ENCODE assay signal across 17 cellular contexts in genomic region chr13:51364404-51365008, GRCh38. TPM values are rescaled to one million over a fixed set of nuclear protein-coding genes. Genes with fewer than 3 reads are reported as not detected.
DNase-seq lines count a peak whose midpoint lies in the region; ATAC-seq and TF ChIP-seq lines count a peak whose summit lies in the region.
"Had no signal": no experiment of that assay in that cellular context is flagged by ENCODE, and none has a peak within 500 bp of the region (broad histone marks: within the 10 kb centered on the region; RNA-seq: fewer than 3 reads in every experiment).

No MANE protein-coding gene starts in this region.

- H3K4me2 ChIP-seq in IMR-90 (ENCODE audit: low read depth, low read length) = no peak overlapping the region; the same call in 1 of the 2 replicates
- H3K4me2 ChIP-seq: hepatocyte had no signal

- no peak overlapping the region for H3K27ac ChIP-seq in CD8-positive, alpha-beta T cell (ENCODE audit: low read depth, low read length)
- H3K27ac ChIP-seq in IMR-90 (ENCODE audit: insufficient read depth, low read length) (no peak overlapping the region), breast epithelium (no peak overlapping the region)
- H3K27ac ChIP-seq: hepatocyte, lower lobe of right lung had no signal

- CTCF ChIA-PET in CD8-positive, alpha-beta T cell (lab: Charles Lee) = no interaction called here
- CTCF ChIA-PET in IMR-90 (lab: Yijun Ruan, JAX) = no interaction called here

- no peak for TF ChIP-seq RAD21 in IMR-90 (IDR thresholded peaks at IDR 0.05; ENCODE audit: low read length)

- no peak overlapping the region for H2AFZ ChIP-seq in IMR-90 (replicated peaks; ENCODE audit: low read length, poor library complexity)
- H2AFZ ChIP-seq: hepatocyte had no signal

- no peak overlapping the region for H2BK5ac ChIP-seq in IMR-90 (ENCODE audit: low read depth, low read length, poor library complexity, severe bottlenecking)

- BruUV-seq in IMR-90 (replicated peaks; lab: Mats Ljungman, UMichigan) = no TSS peak

- H4K8ac ChIP-seq in IMR-90 (ENCODE audit: low read depth in 2 of 2, low read length in 2 of 2) = no peak overlapping the region

- H3K79me1 ChIP-seq in IMR-90 (ENCODE audit: low read depth in 1 of 2, low read length in 2 of 2) = 0 out of 4 replicates have a peak, but pooled peaks cover 0 to 2% of the 10 kb centered on the region in 2 experiments

- H2BK15ac ChIP-seq in IMR-90 (ENCODE audit: low read depth, low read length) = no peak overlapping the region

- no peak overlapping the region for H4K5ac ChIP-seq in IMR-90 (ENCODE audit: low read depth, low read length)

- intact Hi-C loops in CD8-positive, alpha-beta T cell (cut with DNase I, micrococcal nuclease) = no loop called here
- intact Hi-C loops in IMR-90 (cut with micrococcal nuclease) = no loop called here
- intact Hi-C loops in breast epithelium (cut with DNase I; ENCODE audit: low total_unique reads) = no loop called here

- no peak overlapping the region for H2BK120ac ChIP-seq in IMR-90 (ENCODE audit: low read depth, low read length)

- no peak overlapping the region for H3K9ac ChIP-seq in IMR-90 (ENCODE audit: low read depth, low read length)

- no peak overlapping the region for H2BK20ac ChIP-seq in IMR-90 (ENCODE audit: low read depth, low read length)

- H2AK9ac ChIP-seq in IMR-90 (replicated peaks; ENCODE audit: low read depth, low read length, poor library complexity) = no peak overlapping the region

- no peak for TF ChIP-seq CTCF in CD8-positive, alpha-beta T cell (IDR thresholded peaks at IDR 0.05)
- no peak for TF ChIP-seq CTCF in IMR-90 (conservative IDR thresholded peaks at IDR 0.05; ENCODE audit: low read depth, low read length)
- no peak for TF ChIP-seq CTCF in breast epithelium (IDR thresholded peaks at IDR 0.05)
- TF ChIP-seq CTCF in omental fat pad (IDR thresholded peaks at IDR 0.05) = no peak

- no peak overlapping the region for H3K18ac ChIP-seq in IMR-90 (ENCODE audit: low read depth, low read length)

- peak overlapping the region; percentile 3 for H3K27ac Mint-ChIP-seq in CD8-positive, alpha-beta T cell
- peak overlapping the region; percentile 53 for H3K27ac Mint-ChIP-seq in memory B cell
- H3K27ac Mint-ChIP-seq: activated naive CD8-positive, alpha-beta T cell treated with anti-CD3 and anti-CD28 coated beads, Interleukin-2, amount 10 ng/mL, durations not matched to agents 7 days and 5 days; stimulated activated memory B cell treated with anti-CD40 and anti-IgM and Interleukin-4, amounts not matched to agents 10 μg/mL and 1 μg/mL and 100 μg/mL, for 72 hours; T-helper 2 cell treated with Interferon-gamma antibody and Interleukin-4, amounts not matched to agents 5 μg/mL and 100 μg/mL, for 36 hours had no signal

- H3K9me1 ChIP-seq in IMR-90 (ENCODE audit: insufficient read depth, low read length) = no peaks in the 10 kb centered on the region

- in situ Hi-C loops in IMR-90 (cut with MboI; ENCODE audit: low sequenced_read_pairs) = no loop called here

- no CpG with 5 or more reads among the region's 3 CpGs for WGBS in IMR-90 (ENCODE audit: extremely low coverage in 2 of 2, insufficient read length in 1 of 2), 2 experiments

- H2AK5ac ChIP-seq in IMR-90 (ENCODE audit: low read depth, low read length) = peak overlapping the region; percentile 14; the same call in 1 of the 2 replicates

- dilution Hi-C loops in IMR-90 (cut with HindIII; ENCODE audit: low sequenced_read_pairs, unreplicated experiment) = no loop called here

- peak overlapping the region; percentile 64; the same call in 1 of the 2 replicates for H3K14ac ChIP-seq in IMR-90 (replicated peaks; ENCODE audit: low read depth, low read length)

- H3K56ac ChIP-seq in IMR-90 (ENCODE audit: extremely low read depth, insufficient read depth, low read length) = peak overlapping the region; percentile 47; the same call in 1 of the 2 replicates

- no peaks in the 10 kb centered on the region; the same call in 1 of the 2 replicates for H4K20me1 ChIP-seq in IMR-90 (ENCODE audit: insufficient read depth, low read length)

- no peaks in the 10 kb centered on the region for H3K27me3 ChIP-seq in CD8-positive, alpha-beta T cell (ENCODE audit: insufficient read depth, low read length)
- H3K27me3 ChIP-seq in IMR-90 (ENCODE audit: control insufficient read depth, insufficient read depth, low read length) (no peaks in the 10 kb centered on the region), breast epithelium (no peaks in the 10 kb centered on the region)
- H3K27me3 ChIP-seq: hepatocyte had no signal

- no peaks in the 10 kb centered on the region for H3K4me1 Mint-ChIP-seq in CD8-positive, alpha-beta T cell (ENCODE audit: low read depth)
- no peaks in the 10 kb centered on the region for H3K4me1 Mint-ChIP-seq in memory B cell
- H3K4me1 Mint-ChIP-seq: stimulated activated memory B cell treated with anti-CD40 and anti-IgM and Interleukin-4, amounts not matched to agents 10 μg/mL and 1 μg/mL and 100 μg/mL, for 72 hours had no signal

- no peaks in the 10 kb centered on the region for H3K9me3 Mint-ChIP-seq in CD8-positive, alpha-beta T cell
- H3K9me3 Mint-ChIP-seq in memory B cell = no peaks in the 10 kb centered on the region
- H3K9me3 Mint-ChIP-seq: activated naive CD8-positive, alpha-beta T cell treated with anti-CD3 and anti-CD28 coated beads, Interleukin-2, amount 10 ng/mL, durations not matched to agents 7 days and 5 days; CD8-positive, alpha-beta memory T cell; stimulated activated memory B cell treated with anti-CD40 and anti-IgM and Interleukin-4, amounts not matched to agents 10 μg/mL and 1 μg/mL and 100 μg/mL, for 72 hours; T-helper 2 cell treated with Interferon-gamma antibody and Interleukin-4, amounts not matched to agents 5 μg/mL and 100 μg/mL, for 36 hours had no signal

- ATAC-seq in CD8-positive, alpha-beta T cell = no peak
- ATAC-seq in IMR-90 (ENCODE audit: low read depth) (peak; percentile 97), memory B cell (ENCODE audit: low read depth) (no peak), omental fat pad (ENCODE audit: low FRiP score) (no peak)
- ATAC-seq: lower lobe of right lung; stimulated activated memory B cell treated with anti-CD40 and anti-IgM and Interleukin-4, amounts not matched to agents 10 μg/mL and 1 μg/mL and 100 μg/mL, for 72 hours had no signal

- H3K27me3 Mint-ChIP-seq in CD8-positive, alpha-beta T cell (ENCODE audit: low read depth) = no peaks in the 10 kb centered on the region
- no peaks in the 10 kb centered on the region for H3K27me3 Mint-ChIP-seq in memory B cell
- H3K27me3 Mint-ChIP-seq: activated naive CD8-positive, alpha-beta T cell treated with anti-CD3 and anti-CD28 coated beads, Interleukin-2, amount 10 ng/mL, durations not matched to agents 7 days and 5 days; CD8-positive, alpha-beta memory T cell; stimulated activated memory B cell treated with anti-CD40 and anti-IgM and Interleukin-4, amounts not matched to agents 10 μg/mL and 1 μg/mL and 100 μg/mL, for 72 hours had no signal

- TF ChIP-seq POLR2A in IMR-90 (IDR thresholded peaks at IDR 0.05; ENCODE audit: low read depth, low read length) = no peak
- TF ChIP-seq POLR2A in breast epithelium (IDR thresholded peaks at IDR 0.05) = no peak

- no peaks in the 10 kb centered on the region for H3K4me1 ChIP-seq in CD8-positive, alpha-beta T cell (ENCODE audit: insufficient read depth, low read length)
- no peaks in the 10 kb centered on the region; the same call in 1 of the 2 replicates for H3K4me1 ChIP-seq in IMR-90 (ENCODE audit: control insufficient read depth, insufficient read depth, low read length)
- H3K4me1 ChIP-seq in breast epithelium = no peaks in the 10 kb centered on the region
- H3K4me1 ChIP-seq: lower lobe of right lung had no signal

- no peak overlapping the region for H4K91ac ChIP-seq in IMR-90 (ENCODE audit: insufficient read depth, low read depth, low read length)

- peak overlapping the region; percentile 49; the same call in 1 of the 2 replicates for H3K23ac ChIP-seq in IMR-90 (ENCODE audit: low read depth, low read length)

- POLR2A ChIA-PET in CD8-positive, alpha-beta T cell (lab: Charles Lee) = no interaction called here
- POLR2A ChIA-PET in IMR-90 (lab: Charles Lee; ENCODE audit: unreplicated experiment) = interaction anchor here (0.6 kb wide), 1 partner anchor 1052 kb away, joined by 4 read pairs; no protein-coding TSS in a partner anchor

- H3K4me3 Mint-ChIP-seq in CD8-positive, alpha-beta T cell = no peak overlapping the region
- H3K4me3 Mint-ChIP-seq in memory B cell = no peak overlapping the region
- H3K4me3 Mint-ChIP-seq: activated naive CD8-positive, alpha-beta T cell treated with anti-CD3 and anti-CD28 coated beads, Interleukin-2, amount 10 ng/mL, durations not matched to agents 7 days and 5 days; CD8-positive, alpha-beta memory T cell; stimulated activated memory B cell treated with anti-CD40 and anti-IgM and Interleukin-4, amounts not matched to agents 10 μg/mL and 1 μg/mL and 100 μg/mL, for 72 hours; T-helper 2 cell treated with Interferon-gamma antibody and Interleukin-4, amounts not matched to agents 5 μg/mL and 100 μg/mL, for 36 hours had no signal

- H3K36me3 Mint-ChIP-seq in CD8-positive, alpha-beta T cell = peaks cover 60% of the 10 kb centered on the region
- peaks cover 14% of the 10 kb centered on the region for H3K36me3 Mint-ChIP-seq in memory B cell

- H3K4ac ChIP-seq in IMR-90 (ENCODE audit: low read depth, low read length) = no peak overlapping the region

- no peak overlapping the region for H3K4me3 ChIP-seq in CD8-positive, alpha-beta T cell (ENCODE audit: low read depth, low read length)
- H3K4me3 ChIP-seq in IMR-90 (ENCODE audit: insufficient read depth, low read depth, low read length) (no peak overlapping the region), breast epithelium (no peak overlapping the region)
- H3K4me3 ChIP-seq: hepatocyte, lower lobe of right lung had no signal

- peaks cover 17% of the 10 kb centered on the region for H3K36me3 ChIP-seq in CD8-positive, alpha-beta T cell (ENCODE audit: insufficient read depth, low read length)
- H3K36me3 ChIP-seq in IMR-90 (ENCODE audit: control insufficient read depth, insufficient read depth, low read length) (peaks cover 19% of the 10 kb centered on the region), breast epithelium (peaks cover 12% of the 10 kb centered on the region)

- no peak for DNase-seq in CD8-positive, alpha-beta T cell
- DNase-seq in IMR-90 (peak; percentile 79), astrocyte of the hippocampus (ENCODE audit: low read depth, low spot score) (peak; percentile 82), memory B cell (ENCODE audit: low spot score in 2 of 2) (no peak), HuH-7.5 (ENCODE audit: low spot score) (no peak), breast epithelium (ENCODE audit: low spot score in 2 of 2) (no peak), omental fat pad (ENCODE audit: low spot score) (no peak), LoVo (ENCODE audit: low spot score) (no peak)
- DNase-seq: activated naive CD8-positive, alpha-beta T cell treated with anti-CD3 and anti-CD28 coated beads, Interleukin-2, amount 10 ng/mL, durations not matched to agents 7 days and 5 days; CD8-positive, alpha-beta memory T cell; lower lobe of right lung; NCI-H2081 treated with DMSO at 0.1 percent for 48 hours; posterior cingulate gyrus; stimulated activated CD4-positive, alpha-beta T cell treated with anti-CD3 and anti-CD28 coated beads, Interleukin-2, amount 100 ng/mL, for 24 hours had no signal

- no peaks in the 10 kb centered on the region for H3K9me3 ChIP-seq in CD8-positive, alpha-beta T cell (ENCODE audit: low read length)
- H3K9me3 ChIP-seq in IMR-90 (ENCODE audit: control insufficient read depth, insufficient read depth, low read length) = no peaks in the 10 kb centered on the region
- H3K9me3 ChIP-seq in breast epithelium = no peaks in the 10 kb centered on the region
- H3K9me3 ChIP-seq: lower lobe of right lung had no signal

RNA-seq across cellular contexts. Expression of gene SERPINE3, which starts 25.0 kb away (rescaled TPM):
- total RNA-seq in CD8-positive, alpha-beta T cell = not detected
- total RNA-seq in IMR-90 (2012; rRNA removed) (not detected in 2 replicates), breast epithelium (under 1 TPM in 2 of 3 donors, not detected in 1; 0.16 to 0.73 TPM), omental fat pad (1 to 10 TPM in 2 of 4 donors, not detected in 2; 1.6 to 8.8 TPM)
- not detected in 2 replicates for polyA plus RNA-seq in IMR-90 (2012; rRNA removed)
- not detected in 2 replicates for polyA plus RNA-seq in IMR-90 (2012; cell fraction: cytosol; rRNA removed)
- polyA plus RNA-seq in IMR-90 (2012; cell fraction: nucleus; rRNA removed; ENCODE audit: low replicate concordance) = not detected in 2 replicates
- total RNA-seq: activated naive CD8-positive, alpha-beta T cell treated with anti-CD3 and anti-CD28 coated beads, Interleukin-2, amount 10 ng/mL, durations not matched to agents 7 days and 5 days; CD8-positive, alpha-beta memory T cell; lower lobe of right lung had no signal
- polyA plus RNA-seq: CD8-positive, alpha-beta memory T cell had no signal

Comparison
In these comparisons a context has a peak if more than half of its experiments do, and no peak if none do; other contexts are left out.
1. DNase-seq: peak in IMR-90 (single experiment) and astrocyte of the hippocampus (single experiment); none in CD8-positive, alpha-beta T cell (0 of 7), memory B cell (0 of 2), HuH-7.5 (single experiment), breast epithelium (0 of 2), omental fat pad (single experiment) and LoVo (single experiment).